24 cellular contexts compared by ENCODE assay signal in the genomic region with DNA sequence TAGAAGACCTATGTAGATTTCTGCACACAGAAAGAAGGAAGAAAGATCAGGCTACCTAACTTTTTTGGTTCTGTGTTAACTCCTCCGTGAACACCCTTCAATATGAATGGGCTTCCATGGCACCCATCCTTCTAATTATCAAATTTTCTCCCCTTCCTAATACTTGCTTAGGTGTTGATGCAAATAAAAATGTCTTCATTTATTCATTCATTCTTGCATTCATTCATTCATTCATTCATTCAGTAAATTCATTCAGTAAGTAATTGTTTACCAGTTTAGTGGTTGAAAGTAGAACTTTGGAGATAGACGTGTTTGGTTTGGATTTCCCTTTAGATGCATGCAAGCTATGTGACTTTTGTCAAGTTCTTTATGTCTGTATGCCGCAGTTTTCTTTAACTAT. TPM values are rescaled to one million over a fixed set of nuclear protein-coding genes. Genes with fewer than 3 reads are reported as not detected.
"Had no signal": no experiment of that assay in that cellular context is flagged by ENCODE, and none has a peak within 500 bp of the region (broad histone marks: within the 10 kb centered on the region; RNA-seq: fewer than 3 reads in every experiment).

No MANE protein-coding gene starts in this region.

- H3K4me3 ChIP-seq: gastrocnemius medialis, lung, right atrium auricular region, transverse colon, vagina had no signal

- H3K27me3 ChIP-seq: gastrocnemius medialis, right atrium auricular region, transverse colon, vagina had no signal

- H3K27ac Mint-ChIP-seq: activated naive CD8-positive, alpha-beta T cell; dendritic cell treated with granulocyte-macrophage colony-stimulating factor and Interleukin-4, amounts not matched to agents 40 ng/mL and 50 ng/mL, for 4 days; progenitor cell of endocrine pancreas had no signal

- H3K9me3 ChIP-seq: gastrocnemius medialis, right atrium auricular region, transverse colon, vagina had no signal

- H3K36me3 ChIP-seq: gastrocnemius medialis, right atrium auricular region, transverse colon, vagina had no signal

- H3K4me1 ChIP-seq: gastrocnemius medialis had no signal

- DNase-seq: activated CD4-positive, alpha-beta T cell treated with anti-CD3 and anti-CD28 coated beads for 4 hours; activated CD8-positive, alpha-beta memory T cell treated with anti-CD3 and anti-CD28 coated beads, Interleukin-2, amount 50 U/mL, for 4 hours; activated gamma-delta T cell; activated T-cell treated with anti-CD3 and anti-CD28 coated beads, Interleukin-2, amount 50 U/mL, for 48 hours; effector CD8-positive, alpha-beta T cell; gastrocnemius medialis; head of caudate nucleus; kidney; stimulated activated CD4-positive, alpha-beta T cell treated with anti-CD3 and anti-CD28 coated beads, Interleukin-12 subunit alpha, Interleukin-12 subunit beta, amount 100 ng/mL, for 4 hours; stimulated activated CD4-positive, alpha-beta T cell treated with anti-CD3 and anti-CD28 coated beads, Interleukin-1b, Interleukin-23, amount 100 ng/mL, for 48 hours; stimulated activated CD8-positive, alpha-beta memory T cell treated with anti-CD3 and anti-CD28 coated beads, Interleukin-4, amount 100 ng/mL, for 48 hours; stimulated activated naive CD4-positive, alpha-beta T cell; transverse colon had no signal

- H3K27ac ChIP-seq: gastrocnemius medialis, right atrium auricular region, transverse colon, vagina had no signal

- ATAC-seq: esophagus mucosa, gastrocnemius medialis, left lobe of liver had no signal

- H3K4me3 Mint-ChIP-seq: activated naive CD8-positive, alpha-beta T cell; dendritic cell treated with granulocyte-macrophage colony-stimulating factor and Interleukin-4, amounts not matched to agents 40 ng/mL and 50 ng/mL, for 4 days; neural crest cell had no signal

- H3K27me3 Mint-ChIP-seq: activated naive CD8-positive, alpha-beta T cell; progenitor cell of endocrine pancreas had no signal

- H3K9me3 Mint-ChIP-seq: dendritic cell treated with granulocyte-macrophage colony-stimulating factor and Interleukin-4, amounts not matched to agents 40 ng/mL and 50 ng/mL, for 4 days; neural crest cell had no signal

RNA-seq across cellular contexts. Expression of a gene that starts 4.6 kb away (rescaled TPM):
- total RNA-seq: chondrocyte, neural crest cell, progenitor cell of endocrine pancreas had no signal

RNA-seq across cellular contexts. Expression of a gene that starts 31.7 kb away (rescaled TPM):
- total RNA-seq: neural crest cell had no signal

RNA-seq across cellular contexts. Expression of a gene that starts 58.5 kb away (rescaled TPM):
- total RNA-seq: chondrocyte; esophagus mucosa; gastrocnemius medialis; kidney; neural crest cell; progenitor cell of endocrine pancreas; right atrium auricular region; T-helper 2 cell treated with Interferon-gamma antibody and Interleukin-4, amounts not matched to agents 100 ng/mL and 5 ng/mL, for 36 hours; transverse colon; vagina had no signal
